Comparison of ENCODE assay signal across 35 cellular contexts in the genomic region with DNA sequence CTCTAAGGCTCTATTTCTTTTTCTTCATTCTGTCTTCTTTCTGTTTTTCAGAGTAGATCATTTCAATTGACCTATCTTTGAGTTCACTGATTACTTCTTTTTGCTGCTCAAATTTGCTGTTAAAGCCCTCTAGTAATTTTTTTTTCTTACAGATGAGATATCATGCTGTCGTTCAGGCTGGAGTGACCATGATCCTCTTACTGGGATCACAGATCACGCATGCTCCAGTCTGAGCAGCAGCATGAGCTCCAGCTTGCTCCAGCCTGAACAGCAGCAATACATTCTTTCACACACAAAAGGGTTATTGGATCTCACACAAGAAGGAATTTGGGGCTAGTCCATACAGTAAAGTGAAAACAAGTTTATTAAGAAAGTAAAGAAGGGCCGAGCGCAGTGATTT. TPM values are rescaled to one million over a fixed set of nuclear protein-coding genes. Genes with fewer than 3 reads are reported as not detected.
"Had no signal": no experiment of that assay in that cellular context is flagged by ENCODE, and none has a peak within 500 bp of the region (broad histone marks: within the 10 kb centered on the region; RNA-seq: fewer than 3 reads in every experiment).

No MANE protein-coding gene starts in this region.

- H3K9me3 ChIP-seq: ovary, psoas muscle, stomach, thoracic aorta, thyroid gland, upper lobe of left lung, vagina had no signal

- H3K36me3 Mint-ChIP-seq: natural killer cell, neural progenitor cell had no signal

- H3K27ac Mint-ChIP-seq: natural killer cell; nephron; neural progenitor cell; progenitor cell of endocrine pancreas; stimulated activated memory B cell treated with anti-CD40 and anti-IgM and Interleukin-4, amounts not matched to agents 10 μg/mL and 1 μg/mL and 100 μg/mL, for 72 hours; stimulated activated naive CD8-positive, alpha-beta T cell treated with anti-CD3 and anti-CD28 coated beads, Interleukin-15, Interleukin-2, amounts not matched to agents 100 ng/mL and 50 ng/mL, for 24 hours had no signal

- DNase-seq: natural killer cell; occipital lobe; ovary; posterior cingulate gyrus; psoas muscle; right cardiac atrium; spleen; stimulated activated CD4-positive, alpha-beta T cell treated with anti-CD3 and anti-CD28 coated beads, Interleukin-12 subunit alpha, Interleukin-12 subunit beta, amount 100 ng/mL, for 4 hours; stimulated activated CD4-positive, alpha-beta T cell treated with anti-CD3 and anti-CD28 coated beads, Interleukin-1b, Interleukin-23, amount 100 ng/mL, for 48 hours; stimulated activated CD4-positive, alpha-beta T cell treated with anti-CD3 and anti-CD28 coated beads, Interleukin-4, amount 100 ng/mL, for 1 hour; stimulated activated CD4-positive, alpha-beta T cell treated with anti-CD3 and anti-CD28 coated beads, Interleukin-4, amount 100 ng/mL, for 4 hours; stimulated activated CD8-positive, alpha-beta memory T cell treated with anti-CD3 and anti-CD28 coated beads, Interleukin-4, amount 100 ng/mL, for 48 hours; stimulated activated naive CD4-positive, alpha-beta T cell treated with Interleukin-2 at 50 U/mL for 16 hours; stomach; thyroid gland; trophoblast cell; upper lobe of left lung had no signal

- H3K36me3 ChIP-seq: neural progenitor cell, ovary, spleen, stomach, thoracic aorta, thyroid gland, tibial nerve, upper lobe of left lung, vagina had no signal

- FAIRE-seq: urothelium cell line had no signal

- H3K27me3 Mint-ChIP-seq: progenitor cell of endocrine pancreas; stimulated activated memory B cell treated with anti-CD40 and anti-IgM and Interleukin-4, amounts not matched to agents 10 μg/mL and 1 μg/mL and 100 μg/mL, for 72 hours; stimulated activated naive CD8-positive, alpha-beta T cell treated with anti-CD3 and anti-CD28 coated beads, Interleukin-15, Interleukin-2, amounts not matched to agents 100 ng/mL and 50 ng/mL, for 24 hours had no signal

- H3K27me3 ChIP-seq: neural progenitor cell, ovary, spleen, stomach, thyroid gland, tibial nerve, upper lobe of left lung, vagina had no signal

- H3K4me3 Mint-ChIP-seq: natural killer cell; nephron; neural progenitor cell; stimulated activated memory B cell treated with anti-CD40 and anti-IgM and Interleukin-4, amounts not matched to agents 10 μg/mL and 1 μg/mL and 100 μg/mL, for 72 hours; stimulated activated naive CD8-positive, alpha-beta T cell treated with anti-CD3 and anti-CD28 coated beads, Interleukin-15, Interleukin-2, amounts not matched to agents 100 ng/mL and 50 ng/mL, for 24 hours had no signal

- H3K27ac ChIP-seq: neural progenitor cell, ovary, parathyroid adenoma, psoas muscle, skin epidermis, spleen, stomach, thoracic aorta, thyroid gland, tibial nerve, upper lobe of left lung, vagina had no signal

- H3K9ac ChIP-seq: neural progenitor cell, parathyroid adenoma had no signal

- H3K4me1 Mint-ChIP-seq: nephron, neural progenitor cell had no signal

- H3K79me2 ChIP-seq: parathyroid adenoma had no signal

- H3K4me1 ChIP-seq: neural progenitor cell, parathyroid adenoma, psoas muscle, spleen, stomach, thyroid gland, tibial nerve, upper lobe of left lung, vagina had no signal

- H2AFZ ChIP-seq: neural progenitor cell, parathyroid adenoma had no signal

- H3K4me2 ChIP-seq: neural progenitor cell, smooth muscle cell had no signal

- ATAC-seq: natural killer cell; psoas muscle; right cardiac atrium; sciatic nerve; stimulated activated memory B cell treated with anti-CD40 and anti-IgM and Interleukin-4, amounts not matched to agents 10 μg/mL and 1 μg/mL and 100 μg/mL, for 72 hours had no signal

- H3K4me3 ChIP-seq: neural progenitor cell, ovary, psoas muscle, skin epidermis, smooth muscle cell, spleen, stomach, thoracic aorta, thyroid gland, tibial nerve, upper lobe of left lung, vagina had no signal

RNA-seq across cellular contexts. Expression of gene TRIM38, which starts 12.3 kb away (rescaled TPM):
- polyA plus RNA-seq: neural cell had no signal

RNA-seq across cellular contexts. Expression of gene SLC17A2, which starts 19.8 kb away (rescaled TPM):
- total RNA-seq: natural killer cell, occipital lobe, osteoblast, ovary, progenitor cell of endocrine pancreas, psoas muscle, right cardiac atrium, sciatic nerve, smooth muscle cell, spleen, stomach, subcutaneous adipose tissue, temporal lobe, thoracic aorta, thyroid gland, tibial nerve, upper lobe of left lung, ureter, vagina had no signal
- polyA plus RNA-seq: neural cell, ovary, psoas muscle, right cardiac atrium, smooth muscle cell, spleen, stomach had no signal
